In the genomic region with DNA sequence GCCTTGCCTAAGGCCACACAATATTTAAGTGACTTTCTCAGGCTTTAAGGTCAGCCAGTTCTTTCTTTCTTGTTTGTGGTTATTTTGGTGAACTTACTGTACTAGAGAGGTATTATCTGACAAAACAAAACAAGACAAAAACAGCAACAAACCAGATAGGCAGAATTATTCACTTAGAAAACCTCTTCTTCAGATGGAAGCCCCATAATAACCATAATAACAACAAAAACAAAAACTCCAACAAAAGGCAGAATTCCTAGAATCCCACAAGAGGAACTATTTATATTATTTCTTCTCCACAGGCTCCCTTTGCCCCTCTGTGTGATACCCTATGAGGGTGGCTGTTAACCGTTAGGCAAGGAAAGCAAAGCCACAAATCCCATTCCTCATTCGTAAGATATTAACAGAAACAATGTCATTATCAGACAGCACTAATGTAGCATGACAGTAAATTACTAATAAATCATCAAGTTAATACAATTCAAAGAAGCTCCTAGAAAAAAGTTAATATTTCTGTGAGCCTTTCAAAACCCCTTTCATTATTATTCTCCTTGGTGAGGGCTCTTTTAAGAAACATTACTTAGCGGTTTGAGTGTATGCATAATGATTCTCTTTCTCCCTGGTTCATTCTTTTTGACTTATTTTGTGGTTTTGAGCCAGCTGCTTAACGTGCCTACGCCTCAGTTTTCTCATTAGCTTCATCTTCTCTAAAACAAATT, we compare ENCODE assay signal across 13 cellular contexts.
A peak's percentile ranks its signal among the peaks of the same experiment; 100 is the strongest.
DNase-seq lines count a peak whose midpoint lies in the region; ATAC-seq, FAIRE-seq and TF ChIP-seq lines count a peak whose summit lies in the region.
"Had no signal": no experiment of that assay in that cellular context is flagged by ENCODE, and none has a peak within 500 bp of the region (broad histone marks: within the 10 kb centered on the region; RNA-seq: fewer than 3 reads in every experiment).

No MANE protein-coding gene starts in this region.

- H3K9me3 ChIP-seq in GM12878 (replicated peaks; ENCODE audit: control insufficient read depth, insufficient read depth, low read length) (no peaks in the 10 kb centered on the region; the same call in 2 of the 3 replicates), adrenal gland (replicated peaks in 1 of 3) (no peaks in the 10 kb centered on the region), pancreas (no peaks in the 10 kb centered on the region)
- H3K9me3 ChIP-seq: right atrium auricular region had no signal

- intact Hi-C loops in GM12878 (cut with micrococcal nuclease; ENCODE audit: unreplicated experiment): no loop called here
- intact Hi-C loops in adrenal gland (cut with DNase I): no loop called here
- intact Hi-C loops in pancreas (cut with DNase I): no loop called here

- POLR2A ChIA-PET in GM12878 (lab: Charles Lee): interaction anchor here (0.6 to 1.4 kb wide), 5 partner anchors 12 to 247 kb away, joined by 3 read pairs; no protein-coding TSS in a partner anchor

- ATAC-seq in GM18508 (IDR thresholded peaks at IDR 0.05; ENCODE audit: insufficient read depth, unreplicated experiment): peak; percentile 87
- ATAC-seq in GM21576 (IDR thresholded peaks at IDR 0.05; ENCODE audit: unreplicated experiment): peak; percentile 79
- ATAC-seq in HG03196 (IDR thresholded peaks at IDR 0.05; ENCODE audit: unreplicated experiment): peak; percentile 94
- peak; percentile 83 for ATAC-seq in GM12878
- ATAC-seq in pancreas: no peak
- ATAC-seq: stimulated activated naive B cell treated with anti-CD40 and anti-IgM and Interleukin-4, amounts not matched to agents 10 μg/mL and 1 μg/mL and 100 μg/mL, for 72 hours had no signal

- H3K27ac ChIP-seq in GM12878 (ENCODE audit: control insufficient read depth, insufficient read depth) (no peak overlapping the region), adrenal gland (no peak overlapping the region), pancreas (no peak overlapping the region)
- H3K27ac ChIP-seq: right atrium auricular region had no signal

- BruUV-seq in GM12878 (replicated peaks; lab: Mats Ljungman, UMichigan): no TSS peak

- 25% methylated on average over 5 of the region's 5 CpGs for WGBS in GM12878 (ENCODE audit: insufficient coverage, insufficient replicate concordance, low lambda C conversion rate, missing lambda C conversion rate)
- 82 to 89% (median 83%) methylated on average over 5 of the region's 5 CpGs for WGBS in adrenal gland, 4 donors
- 73 to 80% methylated on average over 5 of the region's 5 CpGs for WGBS in pancreas, 2 donors

- in situ Hi-C loops in GM12878 (cut with MboI): no loop called here

- H3K4me3 ChIP-seq in GM12878 (no peak overlapping the region), adrenal gland (no peak overlapping the region), pancreas (no peak overlapping the region)
- H3K4me3 ChIP-seq: right atrium auricular region had no signal

- TF ChIP-seq RAD21 in GM12878 (IDR thresholded peaks at IDR 0.05; ENCODE audit: insufficient read depth, low read depth, low read length): no peak

- peak; percentile 62 to 68; a peak in 3 of 4 replicates for TF ChIP-seq EP300 in GM12878 (IDR thresholded peaks at IDR 0.05; ENCODE audit: borderline replicate concordance in 1 of 2, control insufficient read depth in 1 of 2, low read depth in 2 of 2, low read length in 2 of 2)

- H4K20me1 ChIP-seq in GM12878 (ENCODE audit: control insufficient read depth, insufficient read depth): no peaks in the 10 kb centered on the region

- no peak overlapping the region for H3K9ac ChIP-seq in GM12878 (ENCODE audit: control insufficient read depth, insufficient read depth, low read length)

- RAD21 ChIA-PET in GM12878 (lab: Charles Lee; ENCODE audit: unreplicated experiment): interaction anchor here (0.8 to 2.1 kb wide), 21 partner anchors 8 to 182 kb away, joined by 3 to 11 read pairs (median 4); no protein-coding TSS in a partner anchor

- H3K4me2 ChIP-seq in GM12878 (ENCODE audit: control insufficient read depth, insufficient read depth): peak overlapping the region; percentile 27

- H3K27me3 ChIP-seq in GM12878 (replicated peaks in 1 of 2; ENCODE audit: control insufficient read depth in 2 of 2, insufficient read depth in 2 of 2, low read length in 1 of 2) (no peaks in the 10 kb centered on the region), adrenal gland (no peaks in the 10 kb centered on the region), pancreas (no peaks in the 10 kb centered on the region)
- H3K27me3 ChIP-seq: right atrium auricular region had no signal

- H3K79me2 ChIP-seq in GM12878 (ENCODE audit: control insufficient read depth, insufficient read depth, low read length): no peaks in the 10 kb centered on the region

- H3K4me1 ChIP-seq in GM12878 (ENCODE audit: control insufficient read depth, insufficient read depth, low read length) (peaks cover 8% of the 10 kb centered on the region; the same call in 1 of the 2 replicates), adrenal gland (replicated peaks in 1 of 2) (no peaks in the 10 kb centered on the region), pancreas (no peaks in the 10 kb centered on the region)
- H3K4me1 ChIP-seq: right atrium auricular region had no signal

- CTCF ChIA-PET in GM12878 (lab: Yijun Ruan, JAX): interaction anchor here (0.6 to 1.1 kb wide), 5 partner anchors 8 to 110 kb away, joined by 3 to 4 read pairs (median 3); no protein-coding TSS in a partner anchor

- FAIRE-seq in GM12878 (lab: Jason Lieb, UNC): peak; percentile 41
- no peak for FAIRE-seq in pancreas (lab: Jason Lieb, UNC)
- no peak for FAIRE-seq in H54 (lab: Jason Lieb, UNC)

- TF ChIP-seq POLR2A in GM12878 (IDR thresholded peaks at IDR 0.05; ENCODE audit: low read depth, low read length) (no peak), adrenal gland (IDR thresholded peaks at IDR 0.05) (no peak), H54 (IDR thresholded peaks at IDR 0.05; ENCODE audit: low read depth, low read length) (no peak)

- SMC1A ChIA-PET in GM12878 (lab: Charles Lee; ENCODE audit: uncharacterized antibody, unreplicated experiment): interaction anchor here (0.5 to 2.1 kb wide), 21 partner anchors 8 to 552 kb away, joined by 3 to 10 read pairs (median 4); no protein-coding TSS in a partner anchor

- DNase-seq in GM12878 (ENCODE audit: low read depth, low spot score) (peak; percentile 57), adrenal gland (no peak), pancreas (no peak), H54 (ENCODE audit: insufficient read length, low spot score) (no peak)
- no peak for DNase-seq in effector CD8-positive, alpha-beta T cell (lab: John Stamatoyannopoulos, UW)
- DNase-seq: C1 segment of cervical spinal cord; endodermal cell; NCI-H1436 treated with DMSO at 0.1 percent for 48 hours; stimulated activated naive B cell treated with anti-CD40 and anti-IgM and Interleukin-4, amounts not matched to agents 10 μg/mL and 1 μg/mL and 100 μg/mL, for 72 hours had no signal

- no peak overlapping the region for H2AFZ ChIP-seq in GM12878 (ENCODE audit: control insufficient read depth, low read depth, low read length)

- TF ChIP-seq CTCF in GM12878 (IDR thresholded peaks at IDR 0.05 in 2 of 3, conservative IDR thresholded peaks at IDR 0.05 in 1 of 3; ENCODE audit: control insufficient read depth in 2 of 3, extremely low read depth in 1 of 3, insufficient read depth in 1 of 3, low read depth in 3 of 3, low read length in 3 of 3) (no peak), adrenal gland (IDR thresholded peaks at IDR 0.05) (no peak), pancreas (IDR thresholded peaks at IDR 0.05) (no peak)

- H3K36me3 ChIP-seq in GM12878 (ENCODE audit: control insufficient read depth in 2 of 2, insufficient read depth in 2 of 2, low read length in 1 of 2): no peaks in the 10 kb centered on the region
- H3K36me3 ChIP-seq in adrenal gland (replicated peaks in 1 of 2): no peaks in the 10 kb centered on the region
- no peaks in the 10 kb centered on the region for H3K36me3 ChIP-seq in pancreas
- H3K36me3 ChIP-seq: right atrium auricular region had no signal

TF ChIP-seq in GM12878, 131 proteins besides CTCF, POLR2A, EP300 and RAD21 (continues in another document):
- TF ChIP-seq MEF2B (IDR thresholded peaks at IDR 0.05; ENCODE audit: partially characterized antibody, poor library complexity, severe bottlenecking) (peak; percentile 11), MTA2 (IDR thresholded peaks at IDR 0.05; ENCODE audit: low read depth) (peak; percentile 95), RUNX3 (IDR thresholded peaks at IDR 0.05; ENCODE audit: low read length) (peak; percentile 94), HDAC6 (IDR thresholded peaks at IDR 0.05; ENCODE audit: unreplicated experiment) (no peak), TCF7 (IDR thresholded peaks at IDR 0.05; ENCODE audit: borderline replicate concordance) (0 out of 2 replicates have a peak, but pooled peaks have one; percentile 28), BMI1 (IDR thresholded peaks at IDR 0.05; ENCODE audit: borderline replicate concordance) (0 out of 2 replicates have a peak, but pooled peaks have one; percentile 63), CREM (IDR thresholded peaks at IDR 0.05; ENCODE audit: low read depth) (peak; percentile 26; the same call in 1 of the 2 replicates), NFYA (IDR thresholded peaks at IDR 0.05; ENCODE audit: borderline replicate concordance, low read depth, low read length) (no peak), SMC3 (IDR thresholded peaks at IDR 0.05; ENCODE audit: borderline replicate concordance, low read length) (0 out of 2 replicates have a peak, but pooled peaks have one; percentile 7), SMAD1 (IDR thresholded peaks at IDR 0.05; ENCODE audit: low read depth, partially characterized antibody) (no peak), SREBF2 (IDR thresholded peaks at IDR 0.05; ENCODE audit: low read length) (no peak), NRF1 (conservative IDR thresholded peaks at IDR 0.05; ENCODE audit: low read depth, low read length) (no peak), PML (IDR thresholded peaks at IDR 0.05; ENCODE audit: low read length) (no peak)
- TF ChIP-seq, protein P1, sequence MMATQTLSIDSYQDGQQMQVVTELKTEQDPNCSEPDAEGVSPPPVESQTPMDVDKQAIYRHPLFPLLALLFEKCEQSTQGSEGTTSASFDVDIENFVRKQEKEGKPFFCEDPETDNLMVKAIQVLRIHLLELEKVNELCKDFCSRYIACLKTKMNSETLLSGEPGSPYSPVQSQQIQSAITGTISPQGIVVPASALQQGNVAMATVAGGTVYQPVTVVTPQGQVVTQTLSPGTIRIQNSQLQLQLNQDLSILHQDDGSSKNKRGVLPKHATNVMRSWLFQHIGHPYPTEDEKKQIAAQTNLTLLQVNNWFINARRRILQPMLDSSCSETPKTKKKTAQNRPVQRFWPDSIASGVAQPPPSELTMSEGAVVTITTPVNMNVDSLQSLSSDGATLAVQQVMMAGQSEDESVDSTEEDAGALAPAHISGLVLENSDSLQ (IDR thresholded peaks at IDR 0.05): peak; percentile 28; the same call in 1 of the 2 replicates

Comparison
In these comparisons a context has a peak if more than half of its experiments do, and no peak if none do; other contexts are left out.
1. ATAC-seq: peak in GM18508 (single experiment), GM21576 (single experiment), HG03196 (single experiment) and GM12878 (single experiment); none in pancreas (0 of 4).